ENCODE assay signal across 34 cellular contexts in genomic region chr6:168056892-168057527, GRCh38. TPM values are rescaled to one million over a fixed set of nuclear protein-coding genes. Genes with fewer than 3 reads are reported as not detected.
"Had no signal": no experiment of that assay in that cellular context is flagged by ENCODE, and none has a peak within 500 bp of the region (broad histone marks: within the 10 kb centered on the region; RNA-seq: fewer than 3 reads in every experiment).

No MANE protein-coding gene starts in this region.

- H3K27me3 Mint-ChIP-seq: activated CD4-positive, alpha-beta T cell treated with anti-CD3 and anti-CD28 coated beads, Interleukin-2, amount 10 ng/mL, durations not matched to agents 24 days and 14 days had no signal

- H3K9me3 Mint-ChIP-seq: activated CD4-positive, alpha-beta T cell treated with anti-CD3 and anti-CD28 coated beads, Interleukin-2, amount 10 ng/mL, durations not matched to agents 24 days and 14 days; activated naive CD4-positive, alpha-beta T cell treated with anti-CD3 and anti-CD28 coated beads for 36 hours; activated naive CD4-positive, alpha-beta T cell treated with anti-CD3 and anti-CD28 coated beads, Interleukin-2, amount 50 U/mL, for 72 hours; activated T-cell treated with anti-CD3 and anti-CD28 coated beads, Interleukin-2, amount 50 U/mL, for 4 hours; activated T-helper 1 cell treated with anti-CD3 and anti-CD28 coated beads, Interleukin-12 subunit alpha, Interleukin-12 subunit beta, Interleukin-2, Interleukin-4 antibody, amounts not matched to agents 30 ng/mL and 10 ng/mL and 1 ng/mL, durations not matched to agents 14 hours and 24 hours and 36 hours had no signal

- ATAC-seq: activated naive CD4-positive, alpha-beta T cell treated with anti-CD3 and anti-CD28 coated beads, Interleukin-2, amount 50 U/mL, for 72 hours; activated T-cell treated with anti-CD3 and anti-CD28 coated beads, Interleukin-2, amount 50 U/mL, for 4 hours; body of pancreas had no signal

- H3K4me2 ChIP-seq: PC-9 had no signal

- DNase-seq: activated CD4-positive, alpha-beta T cell treated with anti-CD3 and anti-CD28 coated beads, Interleukin-2, amount 10 ng/mL, durations not matched to agents 24 days and 14 days; activated CD4-positive, alpha-beta T cell treated with anti-CD3 and anti-CD28 coated beads, Interleukin-2, amount 50 U/mL, for 48 hours; activated CD8-positive, alpha-beta memory T cell treated with anti-CD3 and anti-CD28 coated beads, Interleukin-2, amount 50 U/mL, for 4 hours; activated gamma-delta T cell treated with Interleukin-2 at 50 U/mL for 16 hours; activated naive CD4-positive, alpha-beta T cell treated with anti-CD3 and anti-CD28 coated beads for 36 hours; activated T-cell treated with anti-CD3 and anti-CD28 coated beads for 4 hours; activated T-cell treated with anti-CD3 and anti-CD28 coated beads, Interleukin-2, amount 50 U/mL, for 4 hours; adrenal gland; body of pancreas; Kasumi-1; KBM-7; MG63; NCI-H1048; NCI-H1436 treated with DMSO at 0.1 percent for 48 hours; NCI-H1694 treated with DMSO at 0.1 percent for 48 hours; NCI-H2029; NCI-H345; NCI-H526; NCI-H748 treated with DMSO at 0.1 percent for 48 hours; PC-9; SHP77; SJCRH30; T1000 had no signal

- H3K27me3 ChIP-seq: adrenal gland, body of pancreas, breast epithelium, MG63 had no signal

- H3K4me3 ChIP-seq: adrenal gland, body of pancreas, breast epithelium, MG63, PC-9, SJCRH30, SK-N-MC had no signal

- H3K4me1 ChIP-seq: adrenal gland, breast epithelium, SJCRH30 had no signal

- H2AFZ ChIP-seq: PC-9 had no signal

- H3K4me1 Mint-ChIP-seq: activated CD4-positive, alpha-beta T cell treated with anti-CD3 and anti-CD28 coated beads, Interleukin-2, amount 10 ng/mL, durations not matched to agents 24 days and 14 days had no signal

- FAIRE-seq: astrocyte, RCC 7860 had no signal

- H3K27ac Mint-ChIP-seq: activated CD4-positive, alpha-beta T cell treated with anti-CD3 and anti-CD28 coated beads, Interleukin-2, amount 10 ng/mL, durations not matched to agents 24 days and 14 days; activated naive CD4-positive, alpha-beta T cell treated with anti-CD3 and anti-CD28 coated beads for 36 hours; activated naive CD4-positive, alpha-beta T cell treated with anti-CD3 and anti-CD28 coated beads, Interleukin-2, amount 50 U/mL, for 72 hours; activated T-helper 1 cell treated with anti-CD3 and anti-CD28 coated beads, Interleukin-12 subunit alpha, Interleukin-12 subunit beta, Interleukin-2, Interleukin-4 antibody, amounts not matched to agents 30 ng/mL and 10 ng/mL and 1 ng/mL, durations not matched to agents 14 hours and 24 hours and 36 hours had no signal

- H3K9me3 ChIP-seq: adrenal gland, body of pancreas, breast epithelium, MG63, SJCRH30 had no signal

- H3K27ac ChIP-seq: adrenal gland, body of pancreas, breast epithelium, PC-9, SJCRH30, SK-N-MC had no signal

- H3K4me3 Mint-ChIP-seq: activated CD4-positive, alpha-beta T cell treated with anti-CD3 and anti-CD28 coated beads, Interleukin-2, amount 10 ng/mL, durations not matched to agents 24 days and 14 days; activated naive CD4-positive, alpha-beta T cell treated with anti-CD3 and anti-CD28 coated beads for 36 hours; activated T-cell treated with anti-CD3 and anti-CD28 coated beads, Interleukin-2, amount 50 U/mL, for 4 hours; activated T-helper 1 cell treated with anti-CD3 and anti-CD28 coated beads, Interleukin-12 subunit alpha, Interleukin-12 subunit beta, Interleukin-2, Interleukin-4 antibody, amounts not matched to agents 30 ng/mL and 10 ng/mL and 1 ng/mL, durations not matched to agents 14 hours and 24 hours and 36 hours had no signal

- H3K36me3 ChIP-seq: adrenal gland, breast epithelium, MG63, SJCRH30 had no signal

RNA-seq across cellular contexts. Expression of gene FRMD1, which starts 22.0 kb away (rescaled TPM):
- total RNA-seq: activated CD4-positive, alpha-beta T cell treated with anti-CD3 and anti-CD28 coated beads, Interleukin-2, amount 10 ng/mL, durations not matched to agents 24 days and 14 days; activated naive CD4-positive, alpha-beta T cell treated with anti-CD3 and anti-CD28 coated beads for 36 hours; activated naive CD4-positive, alpha-beta T cell treated with anti-CD3 and anti-CD28 coated beads, Interleukin-2, amount 50 U/mL, for 72 hours; activated T-cell treated with anti-CD3 and anti-CD28 coated beads, Interleukin-2, amount 50 U/mL, for 4 hours; activated T-helper 1 cell treated with anti-CD3 and anti-CD28 coated beads, Interleukin-12 subunit alpha, Interleukin-12 subunit beta, Interleukin-2, Interleukin-4 antibody, amounts not matched to agents 30 ng/mL and 10 ng/mL and 1 ng/mL, durations not matched to agents 14 hours and 24 hours and 36 hours; astrocyte; body of pancreas; cardiac septum; NCI-H460; OCI-LY7; PC-9; SJCRH30; T-helper 1 cell treated with Interleukin-12 subunit alpha and Interleukin-12 subunit beta and Interleukin-4 antibody, amounts not matched to agents 30 ng/mL and 1 ng/mL, for 36 hours; T-helper 2 cell treated with Interferon-gamma antibody and Interleukin-4, amounts not matched to agents 100 ng/mL and 5 ng/mL, for 36 hours had no signal

RNA-seq across cellular contexts. Expression of gene KIF25, which starts 59.5 kb away (rescaled TPM):
- total RNA-seq: activated CD4-positive, alpha-beta T cell treated with anti-CD3 and anti-CD28 coated beads, Interleukin-2, amount 10 ng/mL, durations not matched to agents 24 days and 14 days; activated naive CD4-positive, alpha-beta T cell treated with anti-CD3 and anti-CD28 coated beads for 36 hours; activated naive CD4-positive, alpha-beta T cell treated with anti-CD3 and anti-CD28 coated beads, Interleukin-2, amount 50 U/mL, for 72 hours; activated T-cell treated with anti-CD3 and anti-CD28 coated beads, Interleukin-2, amount 50 U/mL, for 4 hours; activated T-helper 1 cell treated with anti-CD3 and anti-CD28 coated beads, Interleukin-12 subunit alpha, Interleukin-12 subunit beta, Interleukin-2, Interleukin-4 antibody, amounts not matched to agents 30 ng/mL and 10 ng/mL and 1 ng/mL, durations not matched to agents 14 hours and 24 hours and 36 hours; adrenal gland; astrocyte; NCI-H460; OCI-LY7; PC-9; T-helper 1 cell treated with Interleukin-12 subunit alpha and Interleukin-12 subunit beta and Interleukin-4 antibody, amounts not matched to agents 30 ng/mL and 1 ng/mL, for 36 hours; T-helper 2 cell treated with Interferon-gamma antibody and Interleukin-4, amounts not matched to agents 100 ng/mL and 5 ng/mL, for 36 hours had no signal
